ENCODE assay signal across 15 cellular contexts in the genomic region with DNA sequence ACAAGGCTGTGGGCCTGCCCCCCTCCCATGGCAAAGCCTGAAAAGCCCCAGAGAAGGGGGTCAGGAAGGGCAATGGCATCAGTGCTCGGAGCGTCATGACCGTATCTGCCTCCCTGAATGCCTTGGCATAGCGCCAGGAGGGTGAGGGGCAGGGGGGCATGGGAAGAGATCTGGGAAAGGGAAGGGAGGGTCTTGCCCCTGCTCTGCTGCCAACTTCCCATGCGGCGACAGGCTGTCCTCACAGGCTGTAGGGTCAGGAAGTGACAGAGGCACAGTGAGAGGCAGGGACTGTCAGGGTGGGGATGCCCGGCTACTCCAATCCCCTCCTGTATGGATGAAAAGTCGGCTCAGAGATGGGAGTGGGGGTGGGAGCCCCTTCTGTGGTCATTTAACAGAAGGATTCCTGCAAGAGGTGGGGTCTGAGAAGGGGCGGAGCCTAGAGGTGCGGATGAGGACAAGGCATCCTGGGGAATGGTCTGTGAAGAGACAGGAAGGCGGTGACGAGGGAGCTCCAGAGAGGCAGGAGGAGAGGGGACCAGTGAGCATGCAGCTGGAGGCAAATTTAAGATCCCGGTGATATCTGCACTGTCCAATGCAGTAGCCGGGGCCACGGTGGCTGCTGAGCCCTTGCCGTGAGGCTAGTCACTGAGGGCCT. TPM values are rescaled to one million over a fixed set of nuclear protein-coding genes. Genes with fewer than 3 reads are reported as not detected.
"Had no signal": no experiment of that assay in that cellular context is flagged by ENCODE, and none has a peak within 500 bp of the region (broad histone marks: within the 10 kb centered on the region; RNA-seq: fewer than 3 reads in every experiment).

No MANE protein-coding gene starts in this region.

- H3K27ac Mint-ChIP-seq: activated CD8-positive, alpha-beta T cell treated with anti-CD3 and anti-CD28 coated beads, Interleukin-2, amount 10 ng/mL, durations not matched to agents 7 days and 5 days; dendritic cell treated with granulocyte-macrophage colony-stimulating factor and Interleukin-4, amounts not matched to agents 40 ng/mL and 50 ng/mL, for 4 days; effector memory CD8-positive, alpha-beta T cell; natural killer cell; T-helper 2 cell treated with Interferon-gamma antibody and Interleukin-4, amounts not matched to agents 5 μg/mL and 100 μg/mL, for 36 hours had no signal

- DNase-seq: activated CD8-positive, alpha-beta T cell treated with anti-CD3 and anti-CD28 coated beads, Interleukin-2, amount 10 ng/mL, durations not matched to agents 7 days and 5 days; amniotic stem cell; body of pancreas; effector memory CD8-positive, alpha-beta T cell; mammary epithelial cell; natural killer cell; stimulated activated CD4-positive, alpha-beta T cell treated with anti-CD3 and anti-CD28 coated beads, Interleukin-4, amount 100 ng/mL, for 1 hour; stimulated activated CD8-positive, alpha-beta memory T cell treated with anti-CD3 and anti-CD28 coated beads, Interleukin-4, amount 100 ng/mL, for 48 hours; stimulated activated naive CD8-positive, alpha-beta T cell treated with anti-CD3 and anti-CD28 coated beads, Interleukin-15, Interleukin-2, amounts not matched to agents 100 U/mL and 50 U/mL, for 24 hours; SW 1271 had no signal

- H3K4me2 ChIP-seq: hepatocyte had no signal

- H3K79me2 ChIP-seq: hepatocyte had no signal

- H3K9me3 ChIP-seq: body of pancreas had no signal

- H3K9me3 Mint-ChIP-seq: central memory CD8-positive, alpha-beta T cell; dendritic cell treated with granulocyte-macrophage colony-stimulating factor and Interleukin-4, amounts not matched to agents 40 ng/mL and 50 ng/mL, for 4 days; effector memory CD8-positive, alpha-beta T cell; natural killer cell; T-helper 2 cell treated with Interferon-gamma antibody and Interleukin-4, amounts not matched to agents 5 μg/mL and 100 μg/mL, for 36 hours had no signal

- H3K27me3 ChIP-seq: body of pancreas, hepatocyte had no signal

- H3K4me3 Mint-ChIP-seq: activated CD8-positive, alpha-beta T cell treated with anti-CD3 and anti-CD28 coated beads, Interleukin-2, amount 10 ng/mL, durations not matched to agents 7 days and 5 days; central memory CD8-positive, alpha-beta T cell; dendritic cell treated with granulocyte-macrophage colony-stimulating factor and Interleukin-4, amounts not matched to agents 40 ng/mL and 50 ng/mL, for 4 days; effector memory CD8-positive, alpha-beta T cell; natural killer cell; T-helper 2 cell treated with Interferon-gamma antibody and Interleukin-4, amounts not matched to agents 5 μg/mL and 100 μg/mL, for 36 hours had no signal

- H3K36me3 Mint-ChIP-seq: activated naive CD4-positive, alpha-beta T cell treated with anti-CD3 and anti-CD28 coated beads, Interleukin-2, amount 50 U/mL, for 72 hours; natural killer cell had no signal

- H3K27ac ChIP-seq: body of pancreas, hepatocyte had no signal

- H3K4me3 ChIP-seq: body of pancreas, hepatocyte had no signal

- H2AFZ ChIP-seq: hepatocyte had no signal

- ATAC-seq: activated CD8-positive, alpha-beta T cell treated with anti-CD3 and anti-CD28 coated beads, Interleukin-2, amount 10 ng/mL, durations not matched to agents 7 days and 5 days; activated naive CD4-positive, alpha-beta T cell treated with anti-CD3 and anti-CD28 coated beads, Interleukin-2, amount 50 U/mL, for 72 hours; body of pancreas; effector memory CD8-positive, alpha-beta T cell; natural killer cell; stimulated activated naive CD8-positive, alpha-beta T cell treated with anti-CD3 and anti-CD28 coated beads, Interleukin-15, Interleukin-2, amounts not matched to agents 100 U/mL and 50 U/mL, for 24 hours had no signal

- H3K4me1 Mint-ChIP-seq: central memory CD8-positive, alpha-beta T cell; natural killer cell had no signal

RNA-seq across cellular contexts. Expression of gene UNC5B, which starts 20.8 kb away (rescaled TPM):
- total RNA-seq: activated naive CD4-positive, alpha-beta T cell treated with anti-CD3 and anti-CD28 coated beads, Interleukin-2, amount 50 U/mL, for 72 hours had no signal
